16 cellular contexts compared by ENCODE assay signal in the genomic region with DNA sequence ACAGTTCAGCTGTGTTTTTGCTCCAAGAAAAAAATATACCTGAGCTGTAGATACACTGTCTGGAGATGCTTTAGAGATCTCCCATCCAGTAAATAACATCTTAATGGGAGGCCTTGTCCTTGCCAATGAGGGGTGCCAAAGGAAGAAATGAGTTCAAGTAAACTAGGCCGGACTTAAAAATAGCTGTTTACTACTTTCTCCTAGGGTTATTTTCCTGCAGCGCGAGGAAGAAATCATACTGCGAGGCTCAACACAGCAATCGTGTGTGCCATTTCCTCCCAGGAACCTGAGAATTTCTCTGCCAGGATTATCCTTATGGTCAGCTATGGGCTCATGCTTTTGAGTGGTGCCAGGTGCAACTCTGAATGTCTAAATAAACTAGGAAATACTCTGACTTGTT.
"Had no signal": no experiment of that assay in that cellular context is flagged by ENCODE, and none has a peak within 500 bp of the region (broad histone marks: within the 10 kb centered on the region; RNA-seq: fewer than 3 reads in every experiment).

No MANE protein-coding gene starts in this region.

- H3K27ac ChIP-seq: body of pancreas, coronary artery, left lung, spleen, testis had no signal

- H3K36me3 ChIP-seq: left lung, spleen had no signal

- H3K4me3 ChIP-seq: body of pancreas, coronary artery, left lung, spleen, testis had no signal

- ATAC-seq: activated CD4-positive, alpha-beta T cell treated with anti-CD3 and anti-CD28 coated beads for 36 hours; activated CD8-positive, alpha-beta T cell treated with anti-CD3 and anti-CD28 coated beads for 36 hours; body of pancreas; left lung; WTC11 had no signal

- H3K4me1 ChIP-seq: testis had no signal

- H3K9me3 ChIP-seq: body of pancreas, left lung, spleen, testis had no signal

- H3K27me3 ChIP-seq: body of pancreas, left lung, testis had no signal

- DNase-seq: activated CD4-positive, alpha-beta T cell treated with anti-CD3 and anti-CD28 coated beads for 36 hours; activated CD8-positive, alpha-beta T cell treated with anti-CD3 and anti-CD28 coated beads for 36 hours; activated naive CD4-positive, alpha-beta T cell treated with Interleukin-2 at 50 U/mL for 16 hours; activated naive CD8-positive, alpha-beta T cell treated with anti-CD3 and anti-CD28 coated beads, Interleukin-2, amount 10 ng/mL, durations not matched to agents 7 days and 5 days; activated T-cell treated with anti-CD3 and anti-CD28 coated beads, Interleukin-2, amount 50 U/mL, for 1 hour; body of pancreas; erythroblast; foreskin melanocyte; left lung; midbrain; posterior cingulate gyrus; spleen; stimulated activated CD4-positive, alpha-beta T cell treated with anti-CD3 and anti-CD28 coated beads, Interleukin-4, amount 100 ng/mL, for 4 hours; testis had no signal
